ENCODE assay signal across 1 cellular context in the genomic region with DNA sequence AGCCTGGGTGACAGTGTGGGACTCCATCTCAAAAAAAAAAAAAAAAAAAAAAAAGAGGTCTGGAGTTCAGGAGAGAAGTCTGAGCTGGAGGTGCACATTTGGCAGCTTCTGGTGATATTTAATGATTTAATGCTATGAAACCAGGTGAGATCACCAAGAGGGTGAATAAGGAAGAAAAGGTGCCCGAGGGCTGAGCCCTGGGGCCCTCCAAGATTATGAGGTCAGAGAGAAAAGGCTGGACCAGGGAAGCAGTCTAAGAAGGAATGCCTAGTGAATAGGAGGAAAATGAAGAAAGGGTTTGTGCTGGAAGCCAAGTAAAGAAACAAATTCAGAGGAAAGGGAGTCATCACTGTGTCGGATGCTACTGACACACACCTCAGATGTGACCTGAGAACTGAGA.
TF ChIP-seq lines count a peak whose summit lies in the region.

No MANE protein-coding gene starts in this region.

TF ChIP-seq in HEK293, 187 proteins besides CTCF, POLR2A, EP300 and RAD21 (continued from another document):
- TF ChIP-seq ZNF513 (tag by site-specific recombination; IDR thresholded peaks at IDR 0.05) = no peak
- TF ChIP-seq BCL6B (tag by site-specific recombination; IDR thresholded peaks at IDR 0.05) = no peak
- no peak for TF ChIP-seq ZNF112 (tag by site-specific recombination; IDR thresholded peaks at IDR 0.05)
- TF ChIP-seq ZNF155 (tag by site-specific recombination; IDR thresholded peaks at IDR 0.05) = no peak
